Comparison of ENCODE assay signal across 16 cellular contexts in the genomic region with DNA sequence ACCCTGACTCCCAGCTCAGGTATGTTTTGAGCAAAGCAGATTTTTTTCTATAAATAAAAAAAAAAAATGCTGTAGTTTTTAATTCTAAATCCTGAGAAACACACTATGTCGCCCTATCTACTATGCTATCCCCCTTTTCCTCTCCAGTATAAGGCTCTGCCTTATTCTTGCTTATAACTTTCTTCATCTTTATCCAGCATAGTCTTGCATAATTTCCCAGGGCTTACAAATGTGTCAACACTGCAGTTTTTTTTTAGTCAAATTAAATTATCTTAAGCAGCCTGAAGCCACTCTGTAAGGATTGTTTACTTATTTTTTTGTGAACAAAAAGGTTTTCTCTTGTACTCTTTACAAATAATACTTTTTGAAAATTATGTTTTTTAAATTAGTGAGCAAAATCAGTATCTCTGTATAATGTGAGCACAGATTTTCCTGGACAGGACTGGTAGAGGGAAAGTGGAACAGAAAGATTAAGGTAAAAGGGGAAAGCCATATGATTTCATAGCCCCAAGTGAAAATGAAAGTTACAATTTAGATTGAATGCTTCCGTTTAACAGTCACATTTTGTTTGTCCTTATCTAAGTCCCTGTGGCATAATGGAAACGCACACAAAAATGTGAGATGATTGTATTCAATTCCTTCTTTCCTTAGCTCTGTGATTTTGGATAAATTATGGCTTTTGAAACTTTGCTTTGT. TPM values are rescaled to one million over a fixed set of nuclear protein-coding genes. Genes with fewer than 3 reads are reported as not detected.
DNase-seq lines count a peak whose midpoint lies in the region; ATAC-seq, FAIRE-seq and TF ChIP-seq lines count a peak whose summit lies in the region.
"Had no signal": no experiment of that assay in that cellular context is flagged by ENCODE, and none has a peak within 500 bp of the region (broad histone marks: within the 10 kb centered on the region; RNA-seq: fewer than 3 reads in every experiment).

No MANE protein-coding gene starts in this region.

- peak overlapping the region; percentile 24; the same call in 1 of the 2 replicates for H3K4me3 ChIP-seq in OCI-LY3 (ENCODE audit: low read length)
- no peak overlapping the region for H3K4me3 ChIP-seq in kidney (ENCODE audit: low read length in 2 of 2)
- no peak overlapping the region for H3K4me3 ChIP-seq in Karpas-422 (ENCODE audit: low read length)
- H3K4me3 ChIP-seq: prostate gland had no signal

- no peaks in the 10 kb centered on the region for H3K27me3 ChIP-seq in OCI-LY3 (ENCODE audit: low read depth, low read length)
- no peaks in the 10 kb centered on the region for H3K27me3 ChIP-seq in Karpas-422 (ENCODE audit: low read length)

- H3K9ac ChIP-seq in OCI-LY3 (ENCODE audit: low read length) (no peak overlapping the region; the same call in 1 of the 2 replicates), kidney (ENCODE audit: low read length in 2 of 2) (no peak overlapping the region), Karpas-422 (ENCODE audit: low read length) (no peak overlapping the region)

- no peaks in the 10 kb centered on the region for H3K9me2 ChIP-seq in Karpas-422 (replicated peaks; ENCODE audit: insufficient read depth, low read length)

- no peak for FAIRE-seq in kidney (lab: Jason Lieb, UNC)

- intact Hi-C loops in kidney (cut with DNase I), result no loop called here

- H3K27ac ChIP-seq in OCI-LY3 (ENCODE audit: low read length), result no peak overlapping the region
- no peak overlapping the region for H3K27ac ChIP-seq in kidney (ENCODE audit: low read depth in 2 of 2, low read length in 2 of 2)
- no peak overlapping the region for H3K27ac ChIP-seq in Karpas-422 (ENCODE audit: low read length)
- H3K27ac ChIP-seq: epithelial cell of prostate, prostate gland had no signal

- H3K9me3 ChIP-seq in OCI-LY3 (ENCODE audit: insufficient read depth, low read length), result no peaks in the 10 kb centered on the region
- no peaks in the 10 kb centered on the region for H3K9me3 ChIP-seq in kidney (ENCODE audit: control insufficient read depth in 1 of 2, low read length in 2 of 2)
- H3K9me3 ChIP-seq in Karpas-422 (ENCODE audit: low read length), result peaks cover 42% of the 10 kb centered on the region
- H3K9me3 ChIP-seq: prostate gland had no signal

- H4K20me1 ChIP-seq in OCI-LY3 (ENCODE audit: insufficient read depth, low read length) (no peaks in the 10 kb centered on the region), Karpas-422 (ENCODE audit: insufficient read depth, low read depth, low read length) (no peaks in the 10 kb centered on the region)

- DNase-seq in kidney (no peak), Karpas-422 (no peak), NCI-H774 (lab: John Stamatoyannopoulos, UW) (no peak)
- DNase-seq: activated CD8-positive, alpha-beta T cell treated with anti-CD3 and anti-CD28 coated beads, Interleukin-2, amount 10 ng/mL, durations not matched to agents 7 days and 5 days; stimulated activated naive B cell treated with anti-CD40 and anti-IgM and Interleukin-4, amounts not matched to agents 10 μg/mL and 1 μg/mL and 100 μg/mL, for 72 hours; T-helper 9 cell had no signal

- H2AFZ ChIP-seq in OCI-LY3 (ENCODE audit: low read depth, low read length) (peak overlapping the region; percentile 28; the same call in 1 of the 2 replicates), Karpas-422 (ENCODE audit: low read length) (no peak overlapping the region)

- ATAC-seq in GM18499 (IDR thresholded peaks at IDR 0.05; ENCODE audit: insufficient read depth, unreplicated experiment), result peak; percentile 51
- peak; percentile 86 for ATAC-seq in GM21390 (IDR thresholded peaks at IDR 0.05; ENCODE audit: unreplicated experiment)
- peak; percentile 76 for ATAC-seq in HG02981 (IDR thresholded peaks at IDR 0.05; ENCODE audit: unreplicated experiment)
- ATAC-seq in GM19328 (IDR thresholded peaks at IDR 0.05; ENCODE audit: unreplicated experiment), result no peak
- ATAC-seq: activated CD8-positive, alpha-beta T cell treated with anti-CD3 and anti-CD28 coated beads, Interleukin-2, amount 10 ng/mL, durations not matched to agents 7 days and 5 days; activated naive CD4-positive, alpha-beta T cell treated with anti-CD3 and anti-CD28 coated beads, Interleukin-2, amount 50 U/mL, for 72 hours; Panc1 had no signal

- TF ChIP-seq CTCF in OCI-LY3 (IDR thresholded peaks at IDR 0.05; ENCODE audit: low read depth, low read length), result no peak
- no peak for TF ChIP-seq CTCF in kidney (IDR thresholded peaks at IDR 0.05; ENCODE audit: borderline replicate concordance, extremely low read depth, insufficient read depth)

- H3K4me1 ChIP-seq in OCI-LY3 (ENCODE audit: low read length) (peaks cover 8% of the 10 kb centered on the region), kidney (ENCODE audit: control insufficient read depth in 1 of 2, insufficient read depth in 1 of 2, low read depth in 1 of 2, low read length in 2 of 2) (no peaks in the 10 kb centered on the region), Karpas-422 (ENCODE audit: low read length) (no peaks in the 10 kb centered on the region)
- H3K4me1 ChIP-seq: prostate gland had no signal

- H3K4me2 ChIP-seq in OCI-LY3 (ENCODE audit: low read length), result peak overlapping the region; percentile 59
- H3K4me2 ChIP-seq in Karpas-422 (ENCODE audit: low read depth, low read length, poor library complexity, severe bottlenecking), result no peak overlapping the region

- H3K79me2 ChIP-seq in OCI-LY3 (ENCODE audit: low read length), result no peaks in the 10 kb centered on the region
- H3K79me2 ChIP-seq in Karpas-422 (ENCODE audit: low read length), result no peaks in the 10 kb centered on the region

- no peaks in the 10 kb centered on the region for H3K36me3 ChIP-seq in OCI-LY3 (replicated peaks; ENCODE audit: low read depth, low read length)
- H3K36me3 ChIP-seq in kidney (ENCODE audit: control insufficient read depth in 1 of 2, insufficient read depth in 2 of 2, low read length in 2 of 2), result no peaks in the 10 kb centered on the region
- no peaks in the 10 kb centered on the region for H3K36me3 ChIP-seq in Karpas-422 (ENCODE audit: insufficient read depth, low read length)
- H3K36me3 ChIP-seq: prostate gland had no signal

RNA-seq across cellular contexts. Expression of a gene that starts 5.6 kb away (rescaled TPM):
- not detected for total RNA-seq in kidney
- polyA plus RNA-seq in kidney (ENCODE audit: insufficient read depth, low read depth, low replicate concordance), result not detected
- not detected in 2 replicates for total RNA-seq in Karpas-422 (2014; rRNA removed; shearing (Covaris generic); ENCODE audit: low replicate concordance)
- total RNA-seq: activated CD8-positive, alpha-beta T cell treated with anti-CD3 and anti-CD28 coated beads, Interleukin-2, amount 10 ng/mL, durations not matched to agents 7 days and 5 days; activated naive CD4-positive, alpha-beta T cell treated with anti-CD3 and anti-CD28 coated beads, Interleukin-2, amount 50 U/mL, for 72 hours; Daoy; prostate gland had no signal
